Comparison of ENCODE assay signal across 19 cellular contexts in genomic region chr14:96096639-96097610, GRCh38. TPM values are rescaled to one million over a fixed set of nuclear protein-coding genes. Genes with fewer than 3 reads are reported as not detected.
A peak's percentile ranks its signal among the peaks of the same experiment; 100 is the strongest.
DNase-seq lines count a peak whose midpoint lies in the region; ATAC-seq and TF ChIP-seq lines count a peak whose summit lies in the region.
"Had no signal": no experiment of that assay in that cellular context is flagged by ENCODE, and none has a peak within 500 bp of the region (broad histone marks: within the 10 kb centered on the region; RNA-seq: fewer than 3 reads in every experiment).

No MANE protein-coding gene starts in this region.

- H3K4me1 ChIP-seq in Panc1 (ENCODE audit: control insufficient read depth, insufficient read depth, low read length), result peaks cover 12% of the 10 kb centered on the region
- H3K4me1 ChIP-seq in right lobe of liver, result peaks cover 0 to 55% (median 20%) of the 10 kb centered on the region in 4 donors
- H3K4me1 ChIP-seq in suprapubic skin, result peaks cover 45% of the 10 kb centered on the region
- H3K4me1 ChIP-seq in GM23248 (ENCODE audit: insufficient read depth), result peaks cover 15% of the 10 kb centered on the region

- 34% methylated on average over 3 of the region's 12 CpGs for WGBS in right lobe of liver (ENCODE audit: insufficient coverage, low coverage, low lambda C conversion rate, missing lambda C conversion rate)
- 65% methylated on average over 7 of the region's 12 CpGs for WGBS in suprapubic skin
- WGBS in GM23248 (ENCODE audit: low coverage in 1 of 2, low lambda C conversion rate in 2 of 2, missing lambda C conversion rate in 2 of 2), 2 experiments, result 60 to 65% methylated on average over 12 of the region's 12 CpGs

- no peak for ATAC-seq in activated T-cell treated with anti-CD3 and anti-CD28 coated beads, Interleukin-2, amount 50 U/mL, for 72 hours (replicated peaks in 1 of 2)
- ATAC-seq in Panc1, result no peak
- ATAC-seq in right lobe of liver, result peak; percentile 64 to 79 (median 72)

- in situ Hi-C loops in Panc1 (cut with HindIII; ENCODE audit: low pct_unique_long_range_greater_than_20kb, low sequenced_read_pairs) (no loop called here), GM23248 (cut with MboI) (loop anchor here (5.0 to 10.0 kb wide), 2 partner anchors 95 to 318 kb away; no protein-coding TSS in a partner anchor)

- no peak overlapping the region for H3K4me2 ChIP-seq in GM23248 (ENCODE audit: unreplicated experiment)

- H3K27me3 ChIP-seq in Panc1 (ENCODE audit: control insufficient read depth, insufficient read depth, low read length) (no peaks in the 10 kb centered on the region), right lobe of liver (no peaks in the 10 kb centered on the region), suprapubic skin (peaks cover 7% of the 10 kb centered on the region), GM23248 (replicated peaks; ENCODE audit: insufficient read depth) (no peaks in the 10 kb centered on the region)
- H3K27me3 ChIP-seq: dorsolateral prefrontal cortex, ovary had no signal

- intact Hi-C loops in Panc1 (cut with micrococcal nuclease; ENCODE audit: unreplicated experiment), result loop anchor here (5.0 kb wide), 1 partner anchor 100 kb away; no protein-coding TSS in a partner anchor
- intact Hi-C loops in right lobe of liver (cut with DNase I), result loop anchor here in 1 of 2 donors (10.0 kb wide), 1 partner anchor 92 kb away; no protein-coding TSS in a partner anchor

- no peaks in the 10 kb centered on the region for H4K20me1 ChIP-seq in GM23248 (ENCODE audit: insufficient read depth)

- H3K4me1 Mint-ChIP-seq in activated T-cell treated with anti-CD3 and anti-CD28 coated beads, Interleukin-2, amount 50 U/mL, for 24 hours (ENCODE audit: low read depth), result peaks cover 3% of the 10 kb centered on the region
- H3K4me1 Mint-ChIP-seq in activated T-cell treated with anti-CD3 and anti-CD28 coated beads, Interleukin-2, amount 50 U/mL, for 72 hours (ENCODE audit: low read depth), result no peaks in the 10 kb centered on the region

- TF ChIP-seq EP300 in suprapubic skin (IDR thresholded peaks at IDR 0.05), result no peak

- POLR2A ChIA-PET in Panc1 (lab: Charles Lee), result no interaction called here

- H3F3A ChIP-seq in GM23248 (ENCODE audit: insufficient read depth), result no peaks in the 10 kb centered on the region; the same call in 1 of the 2 replicates

- peaks cover 7% of the 10 kb centered on the region for H3K27me3 Mint-ChIP-seq in activated T-cell treated with anti-CD3 and anti-CD28 coated beads, Interleukin-2, amount 50 U/mL, for 24 hours
- no peaks in the 10 kb centered on the region for H3K27me3 Mint-ChIP-seq in activated T-cell treated with anti-CD3 and anti-CD28 coated beads, Interleukin-2, amount 50 U/mL, for 72 hours (ENCODE audit: low read depth)

- no peaks in the 10 kb centered on the region for H3K9me3 ChIP-seq in Panc1 (ENCODE audit: control insufficient read depth, insufficient read depth, low read depth, low read length)
- no peaks in the 10 kb centered on the region for H3K9me3 ChIP-seq in right lobe of liver
- no peaks in the 10 kb centered on the region for H3K9me3 ChIP-seq in suprapubic skin
- no peaks in the 10 kb centered on the region for H3K9me3 ChIP-seq in GM23248 (ENCODE audit: low read depth)
- H3K9me3 ChIP-seq: lower lobe of right lung, ovary had no signal

- TF ChIP-seq POLR2A in right lobe of liver (IDR thresholded peaks at IDR 0.05) (no peak), suprapubic skin (IDR thresholded peaks at IDR 0.05) (no peak)

- H3K9ac ChIP-seq in GM23248, result no peak overlapping the region

- H3K27ac ChIP-seq in Panc1 (ENCODE audit: low read length) (peak overlapping the region; percentile 54), right lobe of liver (peak overlapping the region; percentile 69 to 89 (median 75)), suprapubic skin (no peak overlapping the region), GM23248 (no peak overlapping the region)
- H3K27ac ChIP-seq: epithelial cell of prostate, ovary had no signal

- H3K4me3 ChIP-seq in Panc1 (ENCODE audit: low read depth in 2 of 2, low read length in 2 of 2) (no peak overlapping the region), right lobe of liver (peak overlapping the region in 2 of 3 donors; percentile 23 to 44), suprapubic skin (no peak overlapping the region), GM23248 (no peak overlapping the region)
- H3K4me3 ChIP-seq: dorsolateral prefrontal cortex, lower lobe of right lung, ovary had no signal

- no peaks in the 10 kb centered on the region for H3K36me3 Mint-ChIP-seq in activated T-cell treated with anti-CD3 and anti-CD28 coated beads, Interleukin-2, amount 50 U/mL, for 24 hours (ENCODE audit: low read depth)
- H3K36me3 Mint-ChIP-seq in activated T-cell treated with anti-CD3 and anti-CD28 coated beads, Interleukin-2, amount 50 U/mL, for 72 hours (ENCODE audit: insufficient read depth in 2 of 2), result no peaks in the 10 kb centered on the region

- H3K9me2 ChIP-seq in GM23248 (ENCODE audit: insufficient read depth), result no peaks in the 10 kb centered on the region

- H2AFZ ChIP-seq in GM23248, result no peak overlapping the region

- H3K27ac Mint-ChIP-seq in activated T-cell treated with anti-CD3 and anti-CD28 coated beads, Interleukin-2, amount 50 U/mL, for 24 hours, result no peak overlapping the region
- no peak overlapping the region for H3K27ac Mint-ChIP-seq in activated T-cell treated with anti-CD3 and anti-CD28 coated beads, Interleukin-2, amount 50 U/mL, for 72 hours
- H3K27ac Mint-ChIP-seq: T-helper 1 cell treated with Interleukin-12 subunit alpha and Interleukin-12 subunit beta and Interleukin-4 antibody, amounts not matched to agents 30 μg/mL and 1 μg/mL, for 36 hours had no signal

- H3K36me3 ChIP-seq in Panc1 (ENCODE audit: control insufficient read depth, insufficient read depth, low read length) (no peaks in the 10 kb centered on the region), right lobe of liver (no peaks in the 10 kb centered on the region), suprapubic skin (no peaks in the 10 kb centered on the region), GM23248 (ENCODE audit: low read depth) (no peaks in the 10 kb centered on the region)
- H3K36me3 ChIP-seq: lower lobe of right lung, ovary had no signal

- no TSS peak for BruUV-seq in Panc1 (replicated peaks; lab: Mats Ljungman, UMichigan)

- TF ChIP-seq CTCF in Panc1 (IDR thresholded peaks at IDR 0.05), result no peak
- no peak for TF ChIP-seq CTCF in right lobe of liver (IDR thresholded peaks at IDR 0.05)
- TF ChIP-seq CTCF in suprapubic skin (IDR thresholded peaks at IDR 0.05), result no peak

- H3K9me3 Mint-ChIP-seq in activated T-cell treated with anti-CD3 and anti-CD28 coated beads, Interleukin-2, amount 50 U/mL, for 24 hours, result no peaks in the 10 kb centered on the region
- no peaks in the 10 kb centered on the region for H3K9me3 Mint-ChIP-seq in activated T-cell treated with anti-CD3 and anti-CD28 coated beads, Interleukin-2, amount 50 U/mL, for 72 hours
- H3K9me3 Mint-ChIP-seq: T-helper 1 cell treated with Interleukin-12 subunit alpha and Interleukin-12 subunit beta and Interleukin-4 antibody, amounts not matched to agents 30 μg/mL and 1 μg/mL, for 36 hours had no signal

- H3K79me2 ChIP-seq in GM23248 (ENCODE audit: insufficient read depth), result no peaks in the 10 kb centered on the region

- peak; percentile 11 for DNase-seq in activated T-cell treated with anti-CD3 and anti-CD28 coated beads, Interleukin-2, amount 50 U/mL, for 24 hours
- DNase-seq in activated T-cell treated with anti-CD3 and anti-CD28 coated beads, Interleukin-2, amount 50 U/mL, for 72 hours, result no peak
- DNase-seq in Panc1 (ENCODE audit: low read depth, low spot score) (no peak), right lobe of liver (peak; percentile 81 to 94 (median 90)), suprapubic skin (ENCODE audit: low spot score in 2 of 2) (peak; percentile 66 to 77), GM23248 (no peak), hippocampal formation (lab: John Stamatoyannopoulos, UW) (no peak), 8988T (no peak)
- DNase-seq: activated CD4-positive, alpha-beta T cell treated with anti-CD3 and anti-CD28 coated beads, Interleukin-2, amount 50 U/mL, for 1 hour; activated CD8-positive, alpha-beta memory T cell treated with anti-CD3 and anti-CD28 coated beads, Interleukin-2, amount 50 U/mL, for 48 hours; anterior cingulate cortex; central memory CD4-positive, alpha-beta T cell; dorsolateral prefrontal cortex; GF-D8; lower lobe of right lung; OCI-M1; ovary had no signal

- H3K4me3 Mint-ChIP-seq in activated T-cell treated with anti-CD3 and anti-CD28 coated beads, Interleukin-2, amount 50 U/mL, for 24 hours, result no peak overlapping the region
- no peak overlapping the region for H3K4me3 Mint-ChIP-seq in activated T-cell treated with anti-CD3 and anti-CD28 coated beads, Interleukin-2, amount 50 U/mL, for 72 hours
- H3K4me3 Mint-ChIP-seq: T-helper 1 cell treated with Interleukin-12 subunit alpha and Interleukin-12 subunit beta and Interleukin-4 antibody, amounts not matched to agents 30 μg/mL and 1 μg/mL, for 36 hours had no signal

- CTCF ChIA-PET in Panc1 (lab: Charles Lee), result no interaction called here

RNA-seq across cellular contexts. Expression of gene C14orf132, which starts 57.8 kb away (rescaled TPM):
- total RNA-seq in activated T-cell treated with anti-CD3 and anti-CD28 coated beads, Interleukin-2, amount 50 U/mL, for 72 hours, result 1 to 10 TPM; 2.1 to 3.4 TPM
- total RNA-seq in Panc1 (2021; ENCODE audit: unreplicated experiment) (23.0 TPM), right lobe of liver (1 to 10 TPM; 1.7 to 6.9 (median 3.3) TPM), suprapubic skin (10 to 100 TPM; 16.2 to 34.4 (median 27.9) TPM)
- 10.8 TPM for polyA plus RNA-seq in Panc1 (2012; ENCODE audit: insufficient read length)
- 18.6 TPM in 2 replicates for total RNA-seq in GM23248 (2014; rRNA removed; shearing (Covaris generic))
- 25.7 and 26.2 TPM in 2 replicates for polyA plus RNA-seq in GM23248 (2016; fragmentation: Nextera tagmentation; extraction: Ambion mirVana)

Comparison
In these comparisons a context has a peak if more than half of its experiments do, and no peak if none do; other contexts are left out.
1. DNase-seq: peak in activated T-cell treated with anti-CD3 and anti-CD28 coated beads, Interleukin-2, amount 50 U/mL, for 24 hours (single experiment), right lobe of liver (3 of 3) and suprapubic skin (2 of 2); none in activated T-cell treated with anti-CD3 and anti-CD28 coated beads, Interleukin-2, amount 50 U/mL, for 72 hours (0 of 2), Panc1 (single experiment), GM23248 (single experiment), hippocampal formation (0 of 2) and 8988T (single experiment).
2. ATAC-seq: peak in right lobe of liver (4 of 4); none in activated T-cell treated with anti-CD3 and anti-CD28 coated beads, Interleukin-2, amount 50 U/mL, for 72 hours (0 of 2) and Panc1 (single experiment).
3. H3K27ac ChIP-seq: peak in Panc1 (single experiment) and right lobe of liver (3 of 3); none in suprapubic skin (single experiment) and GM23248 (single experiment).
4. H3K4me3 ChIP-seq: peak in right lobe of liver (2 of 3); none in Panc1 (0 of 2), suprapubic skin (single experiment) and GM23248 (single experiment).